Comparison of ENCODE assay signal across 8 cellular contexts in the genomic region with DNA sequence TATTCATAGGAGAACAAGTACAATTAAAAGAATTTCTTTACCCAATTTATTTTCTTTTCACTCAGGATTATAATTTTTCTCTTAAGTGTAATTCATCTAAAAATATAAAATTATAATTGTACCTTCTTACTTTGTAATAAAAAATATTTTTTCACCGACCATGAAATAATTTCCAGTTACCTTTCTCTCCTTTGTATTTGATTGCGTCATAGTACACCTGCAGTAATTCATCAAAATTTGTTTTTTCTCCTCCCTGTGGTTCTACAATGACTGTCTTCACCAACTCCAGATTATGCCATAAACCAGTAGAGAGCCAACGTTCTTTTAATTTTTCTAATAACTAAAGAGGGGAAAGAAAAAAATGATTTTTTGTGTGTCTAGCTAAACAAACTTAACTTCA.
"Had no signal": no experiment of that assay in that cellular context is flagged by ENCODE, and none has a peak within 500 bp of the region (broad histone marks: within the 10 kb centered on the region; RNA-seq: fewer than 3 reads in every experiment).

No MANE protein-coding gene starts in this region.

- H2AFZ ChIP-seq: GM23338 had no signal

- H3K9ac ChIP-seq: KMS-11 had no signal

- ATAC-seq: GM23338, HCT116 had no signal

- DNase-seq: H7, HFFc6, Karpas-422, KBM-7 had no signal

- H3K4me1 ChIP-seq: HAP-1 had no signal

- H3K4me2 ChIP-seq: GM23338, KMS-11 had no signal

- H3K27ac ChIP-seq: KMS-11 had no signal

- H3K4me3 ChIP-seq: GM23338, HAP-1 had no signal
